ENCODE assay signal across 12 cellular contexts in genomic region chr5:71588533-71588885, GRCh38. TPM values are rescaled to one million over a fixed set of nuclear protein-coding genes. Genes with fewer than 3 reads are reported as not detected.
DNase-seq lines count a peak whose midpoint lies in the region; ATAC-seq and TF ChIP-seq lines count a peak whose summit lies in the region.
"Had no signal": no experiment of that assay in that cellular context is flagged by ENCODE, and none has a peak within 500 bp of the region (broad histone marks: within the 10 kb centered on the region; RNA-seq: fewer than 3 reads in every experiment).

No MANE protein-coding gene starts in this region.

- CTCF ChIA-PET in activated CD4-positive, alpha-beta T cell treated with anti-CD3 and anti-CD28 coated beads for 36 hours (lab: Charles Lee) = interaction anchor here (1.1 to 2.7 kb wide), 2 partner anchors 13 to 112 kb away, joined by 3 to 15 read pairs; no protein-coding TSS in a partner anchor

- no peaks in the 10 kb centered on the region for H3K27me3 Mint-ChIP-seq in activated CD4-positive, alpha-beta T cell treated with anti-CD3 and anti-CD28 coated beads for 36 hours

- peak overlapping the region; percentile 67 for H3K4me2 ChIP-seq in OCI-LY3 (ENCODE audit: low read length)

- DNase-seq in activated CD4-positive, alpha-beta T cell treated with anti-CD3 and anti-CD28 coated beads for 36 hours = no peak
- no peak for DNase-seq in activated CD4-positive, alpha-beta T cell treated with anti-CD3 and anti-CD28 coated beads, Interleukin-2, amount 50 U/mL, for 4 hours
- DNase-seq in coronary artery (ENCODE audit: low spot score) (no peak), psoas muscle (no peak), ovary (no peak), OCI-M1 (lab: John Stamatoyannopoulos, UW) (no peak), AG08395 (ENCODE audit: low spot score) (no peak)
- DNase-seq: NCI-H1694 had no signal

- TF ChIP-seq CTCF in OCI-LY3 (IDR thresholded peaks at IDR 0.05; ENCODE audit: low read depth, low read length) (no peak), coronary artery (IDR thresholded peaks at IDR 0.05) (no peak), psoas muscle (IDR thresholded peaks at IDR 0.05) (no peak), ovary (IDR thresholded peaks at IDR 0.05) (no peak)

- H3K27ac Mint-ChIP-seq in activated CD4-positive, alpha-beta T cell treated with anti-CD3 and anti-CD28 coated beads for 36 hours = peak overlapping the region; percentile 35

- peaks cover 26% of the 10 kb centered on the region for H3K4me1 ChIP-seq in OCI-LY3 (ENCODE audit: low read length)
- peaks cover 14% of the 10 kb centered on the region for H3K4me1 ChIP-seq in psoas muscle
- peaks cover 11% of the 10 kb centered on the region for H3K4me1 ChIP-seq in ovary (ENCODE audit: insufficient read depth)

- H3K4me1 Mint-ChIP-seq in activated CD4-positive, alpha-beta T cell treated with anti-CD3 and anti-CD28 coated beads for 36 hours = peaks cover 36% of the 10 kb centered on the region

- POLR2A ChIA-PET in activated CD4-positive, alpha-beta T cell treated with anti-CD3 and anti-CD28 coated beads for 36 hours (lab: Charles Lee) = interaction anchor here (1.4 to 2.7 kb wide), 2 partner anchors 12 to 732 kb away, joined by 3 to 19 read pairs; partner anchors contain the start of genes MRPS27 and PTCD2

- no peak for TF ChIP-seq POLR2A in ovary (IDR thresholded peaks at IDR 0.05)

- no peak for ATAC-seq in activated CD4-positive, alpha-beta T cell treated with anti-CD3 and anti-CD28 coated beads for 36 hours
- no peak for ATAC-seq in psoas muscle
- ATAC-seq: esophagus mucosa, left colon, sciatic nerve had no signal

- peaks cover 18% of the 10 kb centered on the region for H3K36me3 Mint-ChIP-seq in activated CD4-positive, alpha-beta T cell treated with anti-CD3 and anti-CD28 coated beads for 36 hours (ENCODE audit: low read depth)

- TF ChIP-seq EP300 in ovary (IDR thresholded peaks at IDR 0.05) = no peak

- intact Hi-C loops in activated CD4-positive, alpha-beta T cell treated with anti-CD3 and anti-CD28 coated beads for 36 hours (cut with DNase I, micrococcal nuclease) = loop anchor here (5.0 kb wide), 2 partner anchors 719 to 1909 kb away; partner anchors contain the start of gene BTF3 (in 1 of the 2)
- intact Hi-C loops in psoas muscle (cut with DNase I) (no loop called here), ovary (cut with DNase I) (no loop called here)

- peak overlapping the region; percentile 80 for H3K4me3 Mint-ChIP-seq in activated CD4-positive, alpha-beta T cell treated with anti-CD3 and anti-CD28 coated beads for 36 hours

- no peak overlapping the region for H2AFZ ChIP-seq in OCI-LY3 (ENCODE audit: low read depth, low read length)

- H4K20me1 ChIP-seq in OCI-LY3 (ENCODE audit: insufficient read depth, low read length) = peaks cover 4% of the 10 kb centered on the region; the same call in 1 of the 2 replicates

- H3K9me3 Mint-ChIP-seq in activated CD4-positive, alpha-beta T cell treated with anti-CD3 and anti-CD28 coated beads for 36 hours (ENCODE audit: low read depth) = no peaks in the 10 kb centered on the region

- 96 to 99% (median 99%) methylated on average over 2 of the region's 2 CpGs for WGBS in psoas muscle, 3 donors
- 90 to 97% (median 96%) methylated on average over 2 of the region's 2 CpGs for WGBS in ovary, 3 donors

- H3K27me3 ChIP-seq in OCI-LY3 (ENCODE audit: low read depth, low read length) (no peaks in the 10 kb centered on the region), psoas muscle (ENCODE audit: insufficient read depth in 3 of 3, low read length in 2 of 3) (no peaks in the 10 kb centered on the region), ovary (no peaks in the 10 kb centered on the region)

- H3K36me3 ChIP-seq in OCI-LY3 (replicated peaks; ENCODE audit: low read depth, low read length) (peaks cover 9% of the 10 kb centered on the region), psoas muscle (ENCODE audit: insufficient read depth in 1 of 2, low read depth in 1 of 2) (peaks cover 0 to 9% of the 10 kb centered on the region in 2 donors), ovary (no peaks in the 10 kb centered on the region)

- peak overlapping the region; percentile 97; the same call in 1 of the 2 replicates for H3K9ac ChIP-seq in OCI-LY3 (ENCODE audit: low read length)

- no peaks in the 10 kb centered on the region for H3K9me3 ChIP-seq in OCI-LY3 (ENCODE audit: insufficient read depth, low read length)
- no peaks in the 10 kb centered on the region for H3K9me3 ChIP-seq in psoas muscle
- H3K9me3 ChIP-seq in ovary = no peaks in the 10 kb centered on the region

- H3K79me2 ChIP-seq in OCI-LY3 (ENCODE audit: low read length) = peaks cover 64% of the 10 kb centered on the region

- peak overlapping the region; percentile 96 for H3K4me3 ChIP-seq in OCI-LY3 (ENCODE audit: low read length)
- H3K4me3 ChIP-seq in coronary artery = peak overlapping the region; percentile 96
- peak overlapping the region; percentile 87 for H3K4me3 ChIP-seq in psoas muscle
- no peak overlapping the region for H3K4me3 ChIP-seq in ovary

- H3K27ac ChIP-seq in OCI-LY3 (ENCODE audit: low read length) (no peak overlapping the region), coronary artery (no peak overlapping the region), psoas muscle (no peak overlapping the region), ovary (no peak overlapping the region)

RNA-seq across cellular contexts. Expression of gene MCCC2, which starts 1.4 kb away (rescaled TPM):
- 10 to 100 TPM; 52.2 to 56.4 TPM for total RNA-seq in activated CD4-positive, alpha-beta T cell treated with anti-CD3 and anti-CD28 coated beads for 36 hours
- 10 to 100 TPM; 34.5 to 44.0 (median 40.8) TPM for total RNA-seq in psoas muscle
- polyA plus RNA-seq in psoas muscle = 10 to 100 TPM; 24.8 to 40.2 (median 27.4) TPM
- 10 to 100 TPM; 24.5 to 32.5 (median 27.0) TPM for total RNA-seq in ovary
- polyA plus RNA-seq in ovary = 10 to 100 TPM; 15.8 to 59.6 TPM

Comparison
In these comparisons a context has a peak if more than half of its experiments do, and no peak if none do; other contexts are left out.
1. intact Hi-C loops: an anchor here in activated CD4-positive, alpha-beta T cell treated with anti-CD3 and anti-CD28 coated beads for 36 hours (5.0 kb wide); none called in psoas muscle and ovary.